ENCODE assay signal across 19 cellular contexts in the genomic region with DNA sequence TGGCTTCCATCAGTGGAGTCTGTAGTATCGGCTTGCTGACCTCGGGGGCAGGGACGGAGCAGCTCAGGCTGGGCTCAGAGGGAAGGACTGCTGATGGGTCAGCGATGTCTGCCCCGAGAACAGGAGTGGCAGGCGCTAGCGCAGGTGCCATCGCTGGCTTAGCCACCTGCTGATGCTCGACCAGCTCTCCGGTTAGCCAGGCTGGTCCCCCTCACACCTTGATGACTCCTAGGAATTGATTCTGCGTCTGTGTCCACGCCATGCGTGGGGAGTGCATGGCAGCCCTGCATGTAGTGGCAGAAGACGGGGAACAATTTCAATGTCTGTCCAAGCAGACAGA. TPM values are rescaled to one million over a fixed set of nuclear protein-coding genes. Genes with fewer than 3 reads are reported as not detected.
DNase-seq lines count a peak whose midpoint lies in the region; ATAC-seq, FAIRE-seq and TF ChIP-seq lines count a peak whose summit lies in the region.
"Had no signal": no experiment of that assay in that cellular context is flagged by ENCODE, and none has a peak within 500 bp of the region (broad histone marks: within the 10 kb centered on the region; RNA-seq: fewer than 3 reads in every experiment).

No MANE protein-coding gene starts in this region.

- H3F3A ChIP-seq in neural cell (ENCODE audit: insufficient read depth, low read length, poor library complexity, severe bottlenecking), result no peaks in the 10 kb centered on the region

- TF ChIP-seq CTCF in HepG2 (CRISPR knock-in tag; IDR thresholded peaks at IDR 0.05) (no peak), right lobe of liver (IDR thresholded peaks at IDR 0.05) (no peak), coronary artery (IDR thresholded peaks at IDR 0.05) (no peak), neural cell (IDR thresholded peaks at IDR 0.05; ENCODE audit: poor library complexity, severe bottlenecking) (no peak), type B pancreatic cell (conservative IDR thresholded peaks at IDR 0.05) (no peak), upper lobe of right lung (IDR thresholded peaks at IDR 0.05) (no peak)

- H3K4me3 Mint-ChIP-seq in type B pancreatic cell, result no peak overlapping the region
- H3K4me3 Mint-ChIP-seq: CD14-positive monocyte had no signal

- no peak overlapping the region for H2AFZ ChIP-seq in HepG2 (ENCODE audit: low read length)
- H2AFZ ChIP-seq in neural cell (ENCODE audit: low read depth, low read length), result no peak overlapping the region

- H4K20me1 ChIP-seq in HepG2 (ENCODE audit: insufficient read depth, low read length) (peaks cover 38% of the 10 kb centered on the region), neural cell (ENCODE audit: insufficient read depth) (peaks cover 45% of the 10 kb centered on the region)

- H3K36me3 ChIP-seq in HepG2 (replicated peaks in 1 of 2; ENCODE audit: control insufficient read depth in 1 of 2, insufficient read depth in 2 of 2, low read length in 2 of 2) (peaks cover 8 to 29% of the 10 kb centered on the region in 2 experiments; a peak in 4 of 5 replicates), right lobe of liver (peaks cover 0 to 2% (median 0%) of the 10 kb centered on the region in 4 donors), neural cell (ENCODE audit: insufficient read depth, low read length) (no peaks in the 10 kb centered on the region), upper lobe of right lung (no peaks in the 10 kb centered on the region)

- no TSS peak for BruUV-seq in HepG2 (replicated peaks; lab: Mats Ljungman, UMichigan)

- no peak for TF ChIP-seq EP300 in HepG2 (IDR thresholded peaks at IDR 0.05; ENCODE audit: low read depth in 2 of 2, low read length in 2 of 2)
- no peak for TF ChIP-seq EP300 in HepG2 (CRISPR knock-in tag; IDR thresholded peaks at IDR 0.05; ENCODE audit: borderline replicate concordance)
- TF ChIP-seq EP300 in neural cell (conservative IDR thresholded peaks at IDR 0.05; ENCODE audit: poor library complexity, severe bottlenecking), result no peak

- in situ Hi-C loops in HepG2 (cut with HindIII; ENCODE audit: extremely low pct_ligation_motif_present, low pct_unique_long_range_greater_than_20kb), result no loop called here

- H3K4me3 ChIP-seq in HepG2 (replicated peaks in 1 of 3; ENCODE audit: insufficient read depth in 1 of 3, low read depth in 2 of 3, low read length in 3 of 3) (no peak overlapping the region), right lobe of liver (no peak overlapping the region), coronary artery (no peak overlapping the region), neural cell (ENCODE audit: low read length) (peak overlapping the region; percentile 44), upper lobe of right lung (no peak overlapping the region)
- H3K4me3 ChIP-seq: MG63 had no signal

- peaks cover 65% of the 10 kb centered on the region for H3K4me1 ChIP-seq in HepG2 (ENCODE audit: insufficient read depth, low read length)
- peaks cover 0 to 54% (median 19%) of the 10 kb centered on the region in 4 donors for H3K4me1 ChIP-seq in right lobe of liver
- peaks cover 20% of the 10 kb centered on the region for H3K4me1 ChIP-seq in upper lobe of right lung

- no peaks in the 10 kb centered on the region for H3K9me3 ChIP-seq in HepG2 (ENCODE audit: low read length)
- H3K9me3 ChIP-seq in right lobe of liver, result no peaks in the 10 kb centered on the region
- H3K9me3 ChIP-seq in neural cell (ENCODE audit: low read length), result no peaks in the 10 kb centered on the region
- H3K9me3 ChIP-seq in upper lobe of right lung, result no peaks in the 10 kb centered on the region
- H3K9me3 ChIP-seq: MG63 had no signal

- CTCF ChIA-PET in HepG2 (lab: Yijun Ruan, JAX; ENCODE audit: low intra/inter-chr PET ratio, low total read pairs), result no interaction called here

- ATAC-seq in HepG2, result no peak
- ATAC-seq in right lobe of liver, result no peak
- ATAC-seq in upper lobe of right lung, result no peak

- H3K27ac Mint-ChIP-seq in type B pancreatic cell, result peak overlapping the region; percentile 72

- FAIRE-seq in HepG2 (lab: Jason Lieb, UNC) (no peak), GM12892 (lab: Jason Lieb, UNC) (no peak)
- FAIRE-seq: GM12891 had no signal

- TF ChIP-seq RAD21 in HepG2 (CRISPR knock-in tag; IDR thresholded peaks at IDR 0.05), result no peak
- no peak for TF ChIP-seq RAD21 in neural cell (conservative IDR thresholded peaks at IDR 0.05)

- DNase-seq in HepG2 (ENCODE audit: low spot score), result no peak
- no peak for DNase-seq in right lobe of liver
- peak; percentile 61 for DNase-seq in coronary artery (ENCODE audit: low spot score)
- no peak for DNase-seq in type B pancreatic cell (ENCODE audit: extremely low spot score, unreplicated experiment)
- no peak for DNase-seq in NCI-H2196 (lab: John Stamatoyannopoulos, UW; ENCODE audit: unreplicated experiment)
- DNase-seq in GM12892 (ENCODE audit: insufficient read length), result no peak
- DNase-seq in upper lobe of right lung, result no peak
- DNase-seq: Calu3, DMS79, MG63, NCI-H1092 treated with DMSO at 0.1 percent for 48 hours, NCI-H1694 treated with DMSO at 0.1 percent for 48 hours, NCI-H446, NCI-H82, SIG-M5 had no signal

- H3K27me3 Mint-ChIP-seq in type B pancreatic cell, result no peaks in the 10 kb centered on the region

- POLR2A ChIA-PET in HepG2 (lab: Yijun Ruan, JAX), result no interaction called here

- intact Hi-C loops in HepG2 (cut with micrococcal nuclease; ENCODE audit: unreplicated experiment) (no loop called here), right lobe of liver (cut with DNase I) (no loop called here), upper lobe of right lung (cut with DNase I) (no loop called here)

- H3K27me3 ChIP-seq in HepG2 (ENCODE audit: control insufficient read depth in 1 of 2, insufficient read depth in 2 of 2, low read length in 2 of 2) (no peaks in the 10 kb centered on the region), right lobe of liver (no peaks in the 10 kb centered on the region), neural cell (ENCODE audit: insufficient read depth, low read depth, low read length) (no peaks in the 10 kb centered on the region), upper lobe of right lung (no peaks in the 10 kb centered on the region)
- H3K27me3 ChIP-seq: MG63 had no signal

- H3K9me3 Mint-ChIP-seq in type B pancreatic cell, result no peaks in the 10 kb centered on the region

- H3K36me3 Mint-ChIP-seq in type B pancreatic cell, result peaks cover 21% of the 10 kb centered on the region

- H3K4me1 Mint-ChIP-seq in type B pancreatic cell (ENCODE audit: unreplicated experiment), result peaks cover 31% of the 10 kb centered on the region

- H3K9ac ChIP-seq in HepG2 (ENCODE audit: insufficient read depth, low read depth, low read length) (no peak overlapping the region), neural cell (ENCODE audit: low read length) (peak overlapping the region; percentile 23)
- H3K9ac ChIP-seq: KMS-11 had no signal

- no peaks in the 10 kb centered on the region for H3K9me2 ChIP-seq in neural cell (ENCODE audit: insufficient read depth, low read length)

- WGBS in HepG2 (ENCODE audit: low lambda C conversion rate), result 94% methylated on average over 14 of the region's 14 CpGs
- 80% methylated on average over 1 of the region's 14 CpGs for WGBS in right lobe of liver (ENCODE audit: insufficient coverage, low coverage, low lambda C conversion rate, missing lambda C conversion rate)

- H3K79me2 ChIP-seq in HepG2 (ENCODE audit: insufficient read depth, low read length), result peaks cover 96% of the 10 kb centered on the region
- H3K79me2 ChIP-seq in neural cell (replicated peaks; ENCODE audit: insufficient read depth, low read length), result peaks cover 73% of the 10 kb centered on the region

- TF ChIP-seq POLR2A in HepG2 (IDR thresholded peaks at IDR 0.05; ENCODE audit: insufficient read depth in 1 of 2, low read depth in 2 of 2, low read length in 2 of 2) (no peak), right lobe of liver (IDR thresholded peaks at IDR 0.05) (no peak), GM12892 (IDR thresholded peaks at IDR 0.05; ENCODE audit: low read depth, low read length) (no peak)

- H3K4me2 ChIP-seq in HepG2 (ENCODE audit: low read depth, low read length), result no peak overlapping the region
- no peak overlapping the region for H3K4me2 ChIP-seq in neural cell (ENCODE audit: low read length)
- H3K4me2 ChIP-seq: KMS-11 had no signal

- H3K27ac ChIP-seq in HepG2 (ENCODE audit: extremely low read length, insufficient read depth, low read length) (peak overlapping the region; percentile 60), right lobe of liver (peak overlapping the region in 1 of 3 donors; percentile 100), coronary artery (no peak overlapping the region), neural cell (ENCODE audit: low read length) (peak overlapping the region; percentile 64), upper lobe of right lung (no peak overlapping the region)
- H3K27ac ChIP-seq: KMS-11 had no signal

RNA-seq across cellular contexts. Expression of gene SS18L1, which starts 6.6 kb away (rescaled TPM):
- 15.3 and 17.8 TPM in 2 replicates for total RNA-seq in HepG2 (2016; rRNA removed; fragmentation: Illumina TruSeq; extraction: Trizol)
- total RNA-seq in HepG2 (2016; cell fraction: cytosol; rRNA removed; fragmentation: Illumina TruSeq; extraction: Trizol; ENCODE audit: low read depth), result 8.6 and 10.0 TPM in 2 replicates
- total RNA-seq in HepG2 (2016; cell fraction: insoluble cytoplasmic fraction; rRNA removed; fragmentation: Illumina TruSeq; extraction: Trizol), result 14.3 and 17.3 TPM in 2 replicates
- total RNA-seq in HepG2 (2016; cell fraction: membrane; rRNA removed; fragmentation: Illumina TruSeq; extraction: Trizol), result 13.2 and 13.6 TPM in 2 replicates
- total RNA-seq in HepG2 (2016; cell fraction: nucleus; rRNA removed; fragmentation: Illumina TruSeq; extraction: Trizol), result 21.3 and 26.0 TPM in 2 replicates
- polyA plus RNA-seq in HepG2 (2011; rRNA removed), result 27.6 and 32.0 TPM in 2 replicates
- polyA plus RNA-seq in HepG2 (2011; cell fraction: cytosol; rRNA removed), result 13.9 and 24.3 TPM in 2 replicates
- 94.6 and 141 TPM in 2 replicates for polyA plus RNA-seq in HepG2 (2011; cell fraction: nucleus; rRNA removed)
- polyA plus RNA-seq in HepG2 (2012), result 16.9 and 17.6 TPM in 2 replicates
- polyA plus RNA-seq in HepG2 (2016; cell fraction: cytosol; fragmentation: Illumina TruSeq; extraction: Trizol; ENCODE audit: low read depth), result 2.6 and 2.8 TPM in 2 replicates
- polyA plus RNA-seq in HepG2 (2016; cell fraction: insoluble cytoplasmic fraction; fragmentation: Illumina TruSeq; extraction: Trizol; ENCODE audit: low read depth), result 12.8 and 13.4 TPM in 2 replicates
- 5.4 and 6.3 TPM in 2 replicates for polyA plus RNA-seq in HepG2 (2016; cell fraction: membrane; fragmentation: Illumina TruSeq; extraction: Trizol; ENCODE audit: low read depth)
- polyA plus RNA-seq in HepG2 (2016; cell fraction: nucleus; fragmentation: Illumina TruSeq; extraction: Trizol; ENCODE audit: insufficient read depth, low read depth), result 60.6 and 69.1 TPM in 2 replicates
- 32.8 and 53.5 TPM in 2 replicates for polyA minus RNA-seq in HepG2 (2011; rRNA and poly(A)+ RNA removed; ENCODE audit: low replicate concordance)
- polyA minus RNA-seq in HepG2 (2011; cell fraction: cytosol; rRNA and poly(A)+ RNA removed), result 14.5 and 16.4 TPM in 2 replicates
- polyA minus RNA-seq in HepG2 (2011; cell fraction: nucleus; rRNA and poly(A)+ RNA removed), result 30.1 and 33.4 TPM in 2 replicates
- total RNA-seq in right lobe of liver, result 10 to 100 TPM; 14.1 to 26.5 (median 23.7) TPM
- polyA plus RNA-seq in neural cell, result 117 and 132 TPM in 2 replicates
- polyA minus RNA-seq in neural cell, result 119 and 121 TPM in 2 replicates
- total RNA-seq in type B pancreatic cell (ENCODE audit: low replicate concordance), result 20.5 and 25.5 TPM in 2 replicates
- 8.2 TPM for polyA plus RNA-seq in GM12892 (2012; ENCODE audit: missing spikeins)
- total RNA-seq in upper lobe of right lung, result 12.6 TPM

RNA-seq across cellular contexts. Expression of gene PSMA7, which starts 7.0 kb away (rescaled TPM):
- total RNA-seq in HepG2 (2016; rRNA removed; fragmentation: Illumina TruSeq; extraction: Trizol), result 531 and 639 TPM in 2 replicates
- 280 and 300 TPM in 2 replicates for total RNA-seq in HepG2 (2016; cell fraction: cytosol; rRNA removed; fragmentation: Illumina TruSeq; extraction: Trizol; ENCODE audit: low read depth)
- total RNA-seq in HepG2 (2016; cell fraction: insoluble cytoplasmic fraction; rRNA removed; fragmentation: Illumina TruSeq; extraction: Trizol), result 555 and 661 TPM in 2 replicates
- total RNA-seq in HepG2 (2016; cell fraction: membrane; rRNA removed; fragmentation: Illumina TruSeq; extraction: Trizol), result 259 and 300 TPM in 2 replicates
- 259 and 270 TPM in 2 replicates for total RNA-seq in HepG2 (2016; cell fraction: nucleus; rRNA removed; fragmentation: Illumina TruSeq; extraction: Trizol)
- polyA plus RNA-seq in HepG2 (2011; rRNA removed), result 571 and 631 TPM in 2 replicates
- polyA plus RNA-seq in HepG2 (2011; cell fraction: cytosol; rRNA removed), result 539 and 602 TPM in 2 replicates
- 375 and 401 TPM in 2 replicates for polyA plus RNA-seq in HepG2 (2011; cell fraction: nucleus; rRNA removed)
- polyA plus RNA-seq in HepG2 (2012), result 283 and 330 TPM in 2 replicates
- 290 and 328 TPM in 2 replicates for polyA plus RNA-seq in HepG2 (2016; cell fraction: cytosol; fragmentation: Illumina TruSeq; extraction: Trizol; ENCODE audit: low read depth)
- polyA plus RNA-seq in HepG2 (2016; cell fraction: insoluble cytoplasmic fraction; fragmentation: Illumina TruSeq; extraction: Trizol; ENCODE audit: low read depth), result 656 and 720 TPM in 2 replicates
- polyA plus RNA-seq in HepG2 (2016; cell fraction: membrane; fragmentation: Illumina TruSeq; extraction: Trizol; ENCODE audit: low read depth), result 233 and 270 TPM in 2 replicates
- 418 and 431 TPM in 2 replicates for polyA plus RNA-seq in HepG2 (2016; cell fraction: nucleus; fragmentation: Illumina TruSeq; extraction: Trizol; ENCODE audit: insufficient read depth, low read depth)
- 380 and 541 TPM in 2 replicates for polyA minus RNA-seq in HepG2 (2011; rRNA and poly(A)+ RNA removed; ENCODE audit: low replicate concordance)
- 93.0 and 111 TPM in 2 replicates for polyA minus RNA-seq in HepG2 (2011; cell fraction: cytosol; rRNA and poly(A)+ RNA removed)
- 111 and 120 TPM in 2 replicates for polyA minus RNA-seq in HepG2 (2011; cell fraction: nucleus; rRNA and poly(A)+ RNA removed)
- total RNA-seq in right lobe of liver, result 100 to 1,000 TPM; 108 to 268 (median 116) TPM
- polyA plus RNA-seq in neural cell, result 871 and 874 TPM in 2 replicates
- polyA minus RNA-seq in neural cell, result 181 and 185 TPM in 2 replicates
- 207 and 236 TPM in 2 replicates for total RNA-seq in type B pancreatic cell (ENCODE audit: low replicate concordance)
- 261 TPM for polyA plus RNA-seq in GM12892 (2012; ENCODE audit: missing spikeins)
- total RNA-seq in upper lobe of right lung, result 209 TPM

RNA-seq across cellular contexts. Expression of gene LSM14B, which starts 27.9 kb away (rescaled TPM):
- total RNA-seq in HepG2 (2016; rRNA removed; fragmentation: Illumina TruSeq; extraction: Trizol), result 77.7 and 79.2 TPM in 2 replicates
- total RNA-seq in HepG2 (2016; cell fraction: cytosol; rRNA removed; fragmentation: Illumina TruSeq; extraction: Trizol; ENCODE audit: low read depth), result 24.5 and 25.5 TPM in 2 replicates
- total RNA-seq in HepG2 (2016; cell fraction: insoluble cytoplasmic fraction; rRNA removed; fragmentation: Illumina TruSeq; extraction: Trizol), result 67.6 and 79.5 TPM in 2 replicates
- 64.7 and 64.9 TPM in 2 replicates for total RNA-seq in HepG2 (2016; cell fraction: membrane; rRNA removed; fragmentation: Illumina TruSeq; extraction: Trizol)
- total RNA-seq in HepG2 (2016; cell fraction: nucleus; rRNA removed; fragmentation: Illumina TruSeq; extraction: Trizol), result 45.7 and 51.1 TPM in 2 replicates
- polyA plus RNA-seq in HepG2 (2011; rRNA removed), result 43.3 and 50.4 TPM in 2 replicates
- polyA plus RNA-seq in HepG2 (2011; cell fraction: cytosol; rRNA removed), result 24.6 and 38.4 TPM in 2 replicates
- polyA plus RNA-seq in HepG2 (2011; cell fraction: nucleus; rRNA removed), result 68.1 and 80.1 TPM in 2 replicates
- polyA plus RNA-seq in HepG2 (2012), result 35.5 and 43.9 TPM in 2 replicates
- 15.6 and 19.3 TPM in 2 replicates for polyA plus RNA-seq in HepG2 (2016; cell fraction: cytosol; fragmentation: Illumina TruSeq; extraction: Trizol; ENCODE audit: low read depth)
- polyA plus RNA-seq in HepG2 (2016; cell fraction: insoluble cytoplasmic fraction; fragmentation: Illumina TruSeq; extraction: Trizol; ENCODE audit: low read depth), result 70.8 and 83.3 TPM in 2 replicates
- 38.0 and 40.1 TPM in 2 replicates for polyA plus RNA-seq in HepG2 (2016; cell fraction: membrane; fragmentation: Illumina TruSeq; extraction: Trizol; ENCODE audit: low read depth)
- 84.6 and 88.2 TPM in 2 replicates for polyA plus RNA-seq in HepG2 (2016; cell fraction: nucleus; fragmentation: Illumina TruSeq; extraction: Trizol; ENCODE audit: insufficient read depth, low read depth)
- polyA minus RNA-seq in HepG2 (2011; rRNA and poly(A)+ RNA removed; ENCODE audit: low replicate concordance), result 41.0 and 77.9 TPM in 2 replicates
- 22.8 and 27.3 TPM in 2 replicates for polyA minus RNA-seq in HepG2 (2011; cell fraction: cytosol; rRNA and poly(A)+ RNA removed)
- polyA minus RNA-seq in HepG2 (2011; cell fraction: nucleus; rRNA and poly(A)+ RNA removed), result 35.0 and 37.7 TPM in 2 replicates
- total RNA-seq in right lobe of liver, result 10 to 100 TPM in 5 of 6 experiments, 1 to 10 TPM in 1; 9.5 to 19.8 (median 14.2) TPM
- 207 and 213 TPM in 2 replicates for polyA plus RNA-seq in neural cell
- polyA minus RNA-seq in neural cell, result 130 and 131 TPM in 2 replicates
- 45.6 and 66.3 TPM in 2 replicates for total RNA-seq in type B pancreatic cell (ENCODE audit: low replicate concordance)
- polyA plus RNA-seq in GM12892 (2012; ENCODE audit: missing spikeins), result 29.3 TPM
- total RNA-seq in upper lobe of right lung, result 35.1 TPM

RNA-seq across cellular contexts. Expression of gene MTG2, which starts 32.6 kb away (rescaled TPM):
- total RNA-seq in HepG2 (2016; rRNA removed; fragmentation: Illumina TruSeq; extraction: Trizol), result 31.3 and 37.8 TPM in 2 replicates
- total RNA-seq in HepG2 (2016; cell fraction: cytosol; rRNA removed; fragmentation: Illumina TruSeq; extraction: Trizol; ENCODE audit: low read depth), result 14.9 and 15.3 TPM in 2 replicates
- 30.0 and 35.2 TPM in 2 replicates for total RNA-seq in HepG2 (2016; cell fraction: insoluble cytoplasmic fraction; rRNA removed; fragmentation: Illumina TruSeq; extraction: Trizol)
- 20.4 and 23.8 TPM in 2 replicates for total RNA-seq in HepG2 (2016; cell fraction: membrane; rRNA removed; fragmentation: Illumina TruSeq; extraction: Trizol)
- 23.8 and 28.4 TPM in 2 replicates for total RNA-seq in HepG2 (2016; cell fraction: nucleus; rRNA removed; fragmentation: Illumina TruSeq; extraction: Trizol)
- polyA plus RNA-seq in HepG2 (2011; rRNA removed), result 20.4 and 22.5 TPM in 2 replicates
- 19.5 and 23.4 TPM in 2 replicates for polyA plus RNA-seq in HepG2 (2011; cell fraction: cytosol; rRNA removed)
- 31.1 and 31.2 TPM in 2 replicates for polyA plus RNA-seq in HepG2 (2011; cell fraction: nucleus; rRNA removed)
- polyA plus RNA-seq in HepG2 (2012), result 21.4 and 26.9 TPM in 2 replicates
- polyA plus RNA-seq in HepG2 (2016; cell fraction: cytosol; fragmentation: Illumina TruSeq; extraction: Trizol; ENCODE audit: low read depth), result 13.5 and 13.6 TPM in 2 replicates
- 33.7 and 36.3 TPM in 2 replicates for polyA plus RNA-seq in HepG2 (2016; cell fraction: insoluble cytoplasmic fraction; fragmentation: Illumina TruSeq; extraction: Trizol; ENCODE audit: low read depth)
- polyA plus RNA-seq in HepG2 (2016; cell fraction: membrane; fragmentation: Illumina TruSeq; extraction: Trizol; ENCODE audit: low read depth), result 18.0 and 19.8 TPM in 2 replicates
- polyA plus RNA-seq in HepG2 (2016; cell fraction: nucleus; fragmentation: Illumina TruSeq; extraction: Trizol; ENCODE audit: insufficient read depth, low read depth), result 87.6 and 92.7 TPM in 2 replicates
- polyA minus RNA-seq in HepG2 (2011; rRNA and poly(A)+ RNA removed; ENCODE audit: low replicate concordance), result 27.2 and 36.2 TPM in 2 replicates
- polyA minus RNA-seq in HepG2 (2011; cell fraction: cytosol; rRNA and poly(A)+ RNA removed), result 13.0 and 15.4 TPM in 2 replicates
- polyA minus RNA-seq in HepG2 (2011; cell fraction: nucleus; rRNA and poly(A)+ RNA removed), result 16.7 and 20.9 TPM in 2 replicates
- 10 to 100 TPM; 27.0 to 45.6 (median 31.8) TPM for total RNA-seq in right lobe of liver
- 22.4 and 36.1 TPM in 2 replicates for polyA plus RNA-seq in neural cell
- 21.3 and 23.1 TPM in 2 replicates for polyA minus RNA-seq in neural cell
- total RNA-seq in type B pancreatic cell (ENCODE audit: low replicate concordance), result 35.6 and 37.4 TPM in 2 replicates
- 18.0 TPM for polyA plus RNA-seq in GM12892 (2012; ENCODE audit: missing spikeins)
- total RNA-seq in upper lobe of right lung, result 26.5 TPM

Comparison
In these comparisons a context has a peak if more than half of its experiments do, and no peak if none do; other contexts are left out.
1. H3K27ac ChIP-seq: peak in HepG2 (single experiment) and neural cell (single experiment); none in coronary artery (0 of 2) and upper lobe of right lung (single experiment).